In genomic region chr11:63681208-63682044, GRCh38 we compare ENCODE assay signal across 1 cellular context.
TF ChIP-seq lines count a peak whose summit lies in the region.

Gene RTN3 (plus strand): TSS chr11:63681500. CDS start chr11:63681637, 137 bp downstream.

TF ChIP-seq in K562, 482 proteins besides CTCF, POLR2A, EP300 and RAD21 (continued from another document and continues in another):
- TF ChIP-seq THAP12 (CRISPR knock-in tag; IDR thresholded peaks at IDR 0.05) (peak; percentile 52; the same call in 1 of the 2 replicates), CTCFL (IDR thresholded peaks at IDR 0.05; ENCODE audit: borderline replicate concordance, insufficient read depth, low read depth, low read length, poor library complexity, severe bottlenecking) (peak; percentile 78), SRF (CRISPR knock-in tag; IDR thresholded peaks at IDR 0.05) (no peak), TEAD4 (IDR thresholded peaks at IDR 0.05; ENCODE audit: low read length) (no peak), TEAD4 (CRISPR knock-in tag; IDR thresholded peaks at IDR 0.05; ENCODE audit: borderline replicate concordance) (no peak), BRCA1 (IDR thresholded peaks at IDR 0.05) (no peak), BRCA1 (CRISPR knock-in tag; IDR thresholded peaks at IDR 0.05) (no peak), ZBTB49 (CRISPR knock-in tag; IDR thresholded peaks at IDR 0.05; ENCODE audit: borderline replicate concordance) (no peak), HNRNPK (IDR thresholded peaks at IDR 0.05; ENCODE audit: low read depth, low read length, poor library complexity, severe bottlenecking) (no peak), IRF9 (tag; IDR thresholded peaks at IDR 0.05) (0 out of 2 replicates have a peak, but pooled peaks have one; percentile 36), ZNF12 (CRISPR knock-in tag; IDR thresholded peaks at IDR 0.05) (peak; percentile 81), ZNF695 (CRISPR knock-in tag; IDR thresholded peaks at IDR 0.05) (no peak), ZBTB7A (IDR thresholded peaks at IDR 0.05; ENCODE audit: borderline replicate concordance, control insufficient read depth, low read depth, low read length) (peak; percentile 60; the same call in 1 of the 2 replicates), TBL1XR1 (IDR thresholded peaks at IDR 0.05; ENCODE audit: low read length in 2 of 2) (no peak), RHOXF2B (CRISPR knock-in tag; conservative IDR thresholded peaks at IDR 0.05) (no peak), ILF3 (IDR thresholded peaks at IDR 0.05; ENCODE audit: borderline replicate concordance) (no peak), CBX3 (IDR thresholded peaks at IDR 0.05; ENCODE audit: borderline replicate concordance in 1 of 2, low read length in 2 of 2) (no peak), SIN3A (IDR thresholded peaks at IDR 0.05; ENCODE audit: borderline replicate concordance in 2 of 2, control insufficient read depth in 1 of 2, low read depth in 2 of 2, low read length in 2 of 2) (peak in 1 of 2 experiments; percentile 58; a peak in 2 of 4 replicates), ZNF561 (CRISPR knock-in tag; conservative IDR thresholded peaks at IDR 0.05) (no peak), PTRF (tag; IDR thresholded peaks at IDR 0.05) (no peak), BHLHE40 (IDR thresholded peaks at IDR 0.05; ENCODE audit: low read length) (peak; percentile 66; the same call in 1 of the 2 replicates), ZNF507 (tag; conservative IDR thresholded peaks at IDR 0.05) (no peak), ZNF274 (IDR thresholded peaks at IDR 0.05; ENCODE audit: borderline replicate concordance, low read depth, low read length) (no peak; the same call in 1 of the 2 replicates), ZBTB12 (CRISPR knock-in tag; IDR thresholded peaks at IDR 0.05) (no peak), KLF16 (IDR thresholded peaks at IDR 0.05) (no peak), ZNF124 (CRISPR knock-in tag; IDR thresholded peaks at IDR 0.05) (no peak), TARDBP (IDR thresholded peaks at IDR 0.05) (peak; percentile 48; the same call in 1 of the 2 replicates), POLR2G (IDR thresholded peaks at IDR 0.05; ENCODE audit: low read depth, low read length) (peak; percentile 98), NCOA1 (IDR thresholded peaks at IDR 0.05; ENCODE audit: low read depth) (no peak; the same call in 1 of the 2 replicates), TEAD2 (tag; IDR thresholded peaks at IDR 0.05) (no peak), PHB (CRISPR knock-in tag; IDR thresholded peaks at IDR 0.05) (no peak), KDM2B (CRISPR knock-in tag; IDR thresholded peaks at IDR 0.05) (no peak), CUX1 (CRISPR knock-in tag; IDR thresholded peaks at IDR 0.05) (no peak), SUPT5H (IDR thresholded peaks at IDR 0.05) (peak; percentile 99)
- TF ChIP-seq, protein P1, sequence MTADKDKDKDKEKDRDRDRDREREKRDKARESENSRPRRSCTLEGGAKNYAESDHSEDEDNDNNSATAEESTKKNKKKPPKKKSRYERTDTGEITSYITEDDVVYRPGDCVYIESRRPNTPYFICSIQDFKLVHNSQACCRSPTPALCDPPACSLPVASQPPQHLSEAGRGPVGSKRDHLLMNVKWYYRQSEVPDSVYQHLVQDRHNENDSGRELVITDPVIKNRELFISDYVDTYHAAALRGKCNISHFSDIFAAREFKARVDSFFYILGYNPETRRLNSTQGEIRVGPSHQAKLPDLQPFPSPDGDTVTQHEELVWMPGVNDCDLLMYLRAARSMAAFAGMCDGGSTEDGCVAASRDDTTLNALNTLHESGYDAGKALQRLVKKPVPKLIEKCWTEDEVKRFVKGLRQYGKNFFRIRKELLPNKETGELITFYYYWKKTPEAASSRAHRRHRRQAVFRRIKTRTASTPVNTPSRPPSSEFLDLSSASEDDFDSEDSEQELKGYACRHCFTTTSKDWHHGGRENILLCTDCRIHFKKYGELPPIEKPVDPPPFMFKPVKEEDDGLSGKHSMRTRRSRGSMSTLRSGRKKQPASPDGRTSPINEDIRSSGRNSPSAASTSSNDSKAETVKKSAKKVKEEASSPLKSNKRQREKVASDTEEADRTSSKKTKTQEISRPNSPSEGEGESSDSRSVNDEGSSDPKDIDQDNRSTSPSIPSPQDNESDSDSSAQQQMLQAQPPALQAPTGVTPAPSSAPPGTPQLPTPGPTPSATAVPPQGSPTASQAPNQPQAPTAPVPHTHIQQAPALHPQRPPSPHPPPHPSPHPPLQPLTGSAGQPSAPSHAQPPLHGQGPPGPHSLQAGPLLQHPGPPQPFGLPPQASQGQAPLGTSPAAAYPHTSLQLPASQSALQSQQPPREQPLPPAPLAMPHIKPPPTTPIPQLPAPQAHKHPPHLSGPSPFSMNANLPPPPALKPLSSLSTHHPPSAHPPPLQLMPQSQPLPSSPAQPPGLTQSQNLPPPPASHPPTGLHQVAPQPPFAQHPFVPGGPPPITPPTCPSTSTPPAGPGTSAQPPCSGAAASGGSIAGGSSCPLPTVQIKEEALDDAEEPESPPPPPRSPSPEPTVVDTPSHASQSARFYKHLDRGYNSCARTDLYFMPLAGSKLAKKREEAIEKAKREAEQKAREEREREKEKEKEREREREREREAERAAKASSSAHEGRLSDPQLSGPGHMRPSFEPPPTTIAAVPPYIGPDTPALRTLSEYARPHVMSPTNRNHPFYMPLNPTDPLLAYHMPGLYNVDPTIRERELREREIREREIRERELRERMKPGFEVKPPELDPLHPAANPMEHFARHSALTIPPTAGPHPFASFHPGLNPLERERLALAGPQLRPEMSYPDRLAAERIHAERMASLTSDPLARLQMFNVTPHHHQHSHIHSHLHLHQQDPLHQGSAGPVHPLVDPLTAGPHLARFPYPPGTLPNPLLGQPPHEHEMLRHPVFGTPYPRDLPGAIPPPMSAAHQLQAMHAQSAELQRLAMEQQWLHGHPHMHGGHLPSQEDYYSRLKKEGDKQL (CRISPR knock-in tag; IDR thresholded peaks at IDR 0.05; ENCODE audit: borderline replicate concordance) = no peak
- TF ChIP-seq, protein P2, sequence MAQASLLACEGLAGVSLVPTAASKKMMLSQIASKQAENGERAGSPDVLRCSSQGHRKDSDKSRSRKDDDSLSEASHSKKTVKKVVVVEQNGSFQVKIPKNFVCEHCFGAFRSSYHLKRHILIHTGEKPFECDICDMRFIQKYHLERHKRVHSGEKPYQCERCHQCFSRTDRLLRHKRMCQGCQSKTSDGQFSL (CRISPR knock-in tag; IDR thresholded peaks at IDR 0.05) = no peak; the same call in 1 of the 2 replicates
- TF ChIP-seq, protein P2 (tag; IDR thresholded peaks at IDR 0.05) = no peak
- TF ChIP-seq, protein P3, sequence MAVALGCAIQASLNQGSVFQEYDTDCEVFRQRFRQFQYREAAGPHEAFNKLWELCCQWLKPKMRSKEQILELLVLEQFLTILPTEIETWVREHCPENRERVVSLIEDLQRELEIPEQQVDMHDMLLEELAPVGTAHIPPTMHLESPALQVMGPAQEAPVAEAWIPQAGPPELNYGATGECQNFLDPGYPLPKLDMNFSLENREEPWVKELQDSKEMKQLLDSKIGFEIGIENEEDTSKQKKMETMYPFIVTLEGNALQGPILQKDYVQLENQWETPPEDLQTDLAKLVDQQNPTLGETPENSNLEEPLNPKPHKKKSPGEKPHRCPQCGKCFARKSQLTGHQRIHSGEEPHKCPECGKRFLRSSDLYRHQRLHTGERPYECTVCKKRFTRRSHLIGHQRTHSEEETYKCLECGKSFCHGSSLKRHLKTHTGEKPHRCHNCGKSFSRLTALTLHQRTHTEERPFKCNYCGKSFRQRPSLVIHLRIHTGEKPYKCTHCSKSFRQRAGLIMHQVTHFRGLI (CRISPR knock-in tag; IDR thresholded peaks at IDR 0.05) = no peak
